Comparison of ENCODE assay signal across 8 cellular contexts in genomic region chr10:63630085-63630927, GRCh38.
DNase-seq lines count a peak whose midpoint lies in the region; ATAC-seq lines count a peak whose summit lies in the region.

No MANE protein-coding gene starts in this region.

- peak overlapping the region; percentile 45 to 96 (median 86) for H3K27ac Mint-ChIP-seq in CD4-positive, CD25-positive, alpha-beta regulatory T cell
- peak overlapping the region; percentile 93 for H3K27ac Mint-ChIP-seq in memory B cell

- no peaks in the 10 kb centered on the region for H3K9me3 ChIP-seq in CD4-positive, CD25-positive, alpha-beta regulatory T cell (ENCODE audit: control insufficient read depth in 2 of 2, low read length in 2 of 2)

- H3K4me3 ChIP-seq in CD4-positive, CD25-positive, alpha-beta regulatory T cell (ENCODE audit: low read depth, low read length), result peak overlapping the region; percentile 93

- no peaks in the 10 kb centered on the region for H3K27me3 ChIP-seq in CD4-positive, CD25-positive, alpha-beta regulatory T cell (ENCODE audit: control insufficient read depth, insufficient read depth, low read length)

- H3K4me1 ChIP-seq in CD4-positive, CD25-positive, alpha-beta regulatory T cell (ENCODE audit: control insufficient read depth, insufficient read depth, low read length, poor library complexity, severe bottlenecking), result peaks cover 25% of the 10 kb centered on the region

- peak overlapping the region; percentile 59 for H3K27ac ChIP-seq in CD4-positive, CD25-positive, alpha-beta regulatory T cell (ENCODE audit: insufficient read depth, low read length, poor library complexity, severe bottlenecking)

- H3K9me3 Mint-ChIP-seq in CD4-positive, CD25-positive, alpha-beta regulatory T cell, result peaks cover 0 to under 1% (median 0%) of the 10 kb centered on the region in 7 donors
- H3K9me3 Mint-ChIP-seq in memory B cell, result no peaks in the 10 kb centered on the region

- H3K27me3 Mint-ChIP-seq in CD4-positive, CD25-positive, alpha-beta regulatory T cell, result no peaks in the 10 kb centered on the region
- H3K27me3 Mint-ChIP-seq in memory B cell, result no peaks in the 10 kb centered on the region

- no peaks in the 10 kb centered on the region for H3K36me3 ChIP-seq in CD4-positive, CD25-positive, alpha-beta regulatory T cell (ENCODE audit: control insufficient read depth, insufficient read depth, low read length)

- peak overlapping the region; percentile 89 to 97 (median 94) for H3K4me3 Mint-ChIP-seq in CD4-positive, CD25-positive, alpha-beta regulatory T cell
- H3K4me3 Mint-ChIP-seq in memory B cell, result peak overlapping the region; percentile 91

- peak; percentile 60 to 89 (median 69) for DNase-seq in CD4-positive, CD25-positive, alpha-beta regulatory T cell
- DNase-seq in NCI-H774 (lab: John Stamatoyannopoulos, UW), result peak; percentile 93
- DNase-seq in activated CD8-positive, alpha-beta memory T cell treated with anti-CD3 and anti-CD28 coated beads for 1 hour (ENCODE audit: extremely low read depth in 1 of 2, low read depth in 1 of 2), result peak; percentile 53 to 58
- peak; percentile 67 for DNase-seq in effector CD8-positive, alpha-beta T cell (lab: John Stamatoyannopoulos, UW)
- peak; percentile 36 to 67 for DNase-seq in memory B cell (ENCODE audit: low spot score in 2 of 2)
- peak; percentile 46 to 82 (median 52) for DNase-seq in stimulated activated CD4-positive, alpha-beta T cell treated with anti-CD3 and anti-CD28 coated beads, TNF-alpha, amount 100 ng/mL, for 48 hours (ENCODE audit: low read depth in 3 of 3)

- ATAC-seq in CD4-positive, CD25-positive, alpha-beta regulatory T cell (ENCODE audit: low read depth in 2 of 2), result peak; percentile 55 to 61
- ATAC-seq in GM19372 (IDR thresholded peaks at IDR 0.05; ENCODE audit: low read depth, unreplicated experiment) (peak; percentile 59), HG03520 (IDR thresholded peaks at IDR 0.05; ENCODE audit: unreplicated experiment) (peak; percentile 57), memory B cell (ENCODE audit: low read depth) (peak; percentile 49)

- H3K36me3 Mint-ChIP-seq in CD4-positive, CD25-positive, alpha-beta regulatory T cell, result no peaks in the 10 kb centered on the region
- H3K36me3 Mint-ChIP-seq in memory B cell, result no peaks in the 10 kb centered on the region

- H3K4me1 Mint-ChIP-seq in CD4-positive, CD25-positive, alpha-beta regulatory T cell, result peaks cover 10 to 31% (median 22%) of the 10 kb centered on the region in 4 donors
- H3K4me1 Mint-ChIP-seq in memory B cell, result peaks cover 24% of the 10 kb centered on the region

Comparison
In these comparisons a context has a peak if more than half of its experiments do, and no peak if none do; other contexts are left out.
1. Peak in every context shown above with its lines: DNase-seq, ATAC-seq, H3K4me3 ChIP-seq and H3K27ac ChIP-seq.